In the genomic region with DNA sequence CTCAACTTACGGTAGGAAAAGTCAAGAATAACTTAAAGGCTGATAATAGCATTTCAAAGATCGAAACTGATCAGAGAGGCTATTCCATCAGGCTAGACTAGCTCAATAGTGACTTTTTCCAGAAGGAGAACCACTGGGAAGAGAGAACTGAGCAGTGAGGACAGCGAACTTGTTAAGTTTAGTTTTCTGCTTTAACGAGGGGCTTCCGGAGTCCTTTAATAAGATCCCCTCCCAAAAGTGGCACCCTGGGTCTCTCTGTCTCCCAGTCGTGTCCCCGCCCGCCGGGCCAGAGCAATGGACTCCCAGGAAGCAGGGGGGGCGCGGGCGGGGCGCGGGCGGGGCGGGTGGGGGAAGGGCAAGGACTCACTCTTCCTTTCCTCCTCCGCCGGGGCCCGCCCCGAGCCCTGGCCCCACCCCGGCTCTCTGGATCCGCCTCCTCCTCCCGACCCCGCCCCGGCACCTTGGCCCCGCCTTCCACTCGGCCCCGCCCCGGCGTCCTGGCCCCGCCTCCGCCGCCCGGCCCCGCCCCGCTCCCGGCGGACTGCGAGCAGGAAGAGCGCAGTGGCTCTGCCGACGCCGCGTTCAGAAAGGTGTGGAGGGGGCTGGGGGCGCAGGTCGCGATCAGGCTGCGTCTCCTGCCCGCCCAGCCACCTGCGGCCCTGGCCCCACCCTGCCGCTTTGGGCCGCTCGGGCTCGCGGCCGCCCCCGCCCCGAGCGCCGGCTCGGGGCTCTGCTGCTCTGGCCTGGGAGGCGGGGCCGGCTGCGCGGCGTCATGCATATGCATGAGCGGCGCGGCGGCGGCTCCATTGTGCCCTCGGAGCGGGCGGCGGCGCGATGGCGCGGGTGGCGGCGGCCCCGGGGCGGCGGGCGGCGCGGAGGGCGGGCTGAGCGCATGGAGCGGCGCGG, we compare ENCODE assay signal across 8 cellular contexts. TPM values are rescaled to one million over a fixed set of nuclear protein-coding genes. Genes with fewer than 3 reads are reported as not detected.
A peak's percentile ranks its signal among the peaks of the same experiment; 100 is the strongest.
DNase-seq lines count a peak whose midpoint lies in the region; ATAC-seq lines count a peak whose summit lies in the region.

A gene with protein sequence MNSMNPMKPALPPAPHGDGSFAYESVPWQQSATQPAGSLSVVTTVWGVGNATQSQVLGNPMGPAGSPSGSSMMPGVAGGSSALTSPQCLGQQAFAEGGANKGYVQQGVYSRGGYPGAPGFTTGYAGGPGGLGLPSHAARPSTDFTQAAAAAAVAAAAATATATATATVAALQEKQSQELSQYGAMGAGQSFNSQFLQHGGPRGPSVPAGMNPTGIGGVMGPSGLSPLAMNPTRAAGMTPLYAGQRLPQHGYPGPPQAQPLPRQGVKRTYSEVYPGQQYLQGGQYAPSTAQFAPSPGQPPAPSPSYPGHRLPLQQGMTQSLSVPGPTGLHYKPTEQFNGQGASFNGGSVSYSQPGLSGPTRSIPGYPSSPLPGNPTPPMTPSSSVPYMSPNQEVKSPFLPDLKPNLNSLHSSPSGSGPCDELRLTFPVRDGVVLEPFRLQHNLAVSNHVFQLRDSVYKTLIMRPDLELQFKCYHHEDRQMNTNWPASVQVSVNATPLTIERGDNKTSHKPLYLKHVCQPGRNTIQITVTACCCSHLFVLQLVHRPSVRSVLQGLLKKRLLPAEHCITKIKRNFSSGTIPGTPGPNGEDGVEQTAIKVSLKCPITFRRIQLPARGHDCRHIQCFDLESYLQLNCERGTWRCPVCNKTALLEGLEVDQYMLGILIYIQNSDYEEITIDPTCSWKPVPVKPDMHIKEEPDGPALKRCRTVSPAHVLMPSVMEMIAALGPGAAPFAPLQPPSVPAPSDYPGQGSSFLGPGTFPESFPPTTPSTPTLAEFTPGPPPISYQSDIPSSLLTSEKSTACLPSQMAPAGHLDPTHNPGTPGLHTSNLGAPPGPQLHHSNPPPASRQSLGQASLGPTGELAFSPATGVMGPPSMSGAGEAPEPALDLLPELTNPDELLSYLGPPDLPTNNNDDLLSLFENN (plus strand): TSS at position 806 of the 906 bp plus-strand sequence. CDS start 7,403 bp downstream, outside the sequence.

- peak within 1 kb of the TSS; percentile 89 for H3K4me3 ChIP-seq in HUES48 (ENCODE audit: low read depth, low read length)
- peak within 1 kb of the TSS; percentile 77 for H3K4me3 ChIP-seq in endocrine pancreas (ENCODE audit: control insufficient read depth, insufficient read depth, low read length)
- peak within 1 kb of the TSS; percentile 62 for H3K4me3 ChIP-seq in mesendoderm (ENCODE audit: low read length)

- H4K5ac ChIP-seq in mesendoderm (ENCODE audit: low read length), result no peak within 1 kb of the TSS

- H3K4me1 ChIP-seq in HUES48 (ENCODE audit: control insufficient read depth, insufficient read depth, low read length), result peaks cover 23% of the 10 kb centered on the region
- no peaks in the 10 kb centered on the region for H3K4me1 ChIP-seq in endocrine pancreas (ENCODE audit: control insufficient read depth, insufficient read depth, low read length)
- no peaks in the 10 kb centered on the region for H3K4me1 ChIP-seq in mesendoderm (ENCODE audit: control insufficient read depth, low read depth, low read length)

- peak; percentile 53 for ATAC-seq in GM21367 (IDR thresholded peaks at IDR 0.05; ENCODE audit: unreplicated experiment)

- H3K23ac ChIP-seq in mesendoderm (ENCODE audit: low read length), result peak within 1 kb of the TSS; percentile 94

- H4K8ac ChIP-seq in mesendoderm (ENCODE audit: low read depth, low read length), result no peak within 1 kb of the TSS

- H3K27ac ChIP-seq in HUES48 (ENCODE audit: low read depth, low read length) (peak within 1 kb of the TSS; percentile 91), mesendoderm (ENCODE audit: low read depth, low read length) (peak within 1 kb of the TSS; percentile 95)

- no peak within 1 kb of the TSS for H3K4ac ChIP-seq in mesendoderm (ENCODE audit: low read depth, low read length)

- peak within 1 kb of the TSS; percentile 95 for H3K56ac ChIP-seq in mesendoderm (ENCODE audit: low read length)

- H3K36me3 ChIP-seq in HUES48 (ENCODE audit: control insufficient read depth, insufficient read depth, low read length) (peaks cover 13% of the 10 kb centered on the region), endocrine pancreas (ENCODE audit: control insufficient read depth, insufficient read depth, low read length) (no peaks in the 10 kb centered on the region), mesendoderm (ENCODE audit: control insufficient read depth, insufficient read depth, low read length) (no peaks in the 10 kb centered on the region)

- WGBS in mesendoderm (ENCODE audit: extremely low coverage, insufficient coverage, low lambda C conversion rate), result no CpG with 5 or more reads among the region's 92 CpGs

- peak; percentile 98 for DNase-seq in COLO829 (ENCODE audit: low spot score)
- DNase-seq in NOMO-1 treated with dmso at 0.1 percent for 144 hours (lab: John Stamatoyannopoulos, UW; ENCODE audit: unreplicated experiment), result peak; percentile 52
- DNase-seq in activated CD8-positive, alpha-beta memory T cell treated with anti-CD3 and anti-CD28 coated beads, Interleukin-2, amount 50 U/mL, for 1 hour (ENCODE audit: extremely low read depth), result peak; percentile 73
- peak; percentile 90 for DNase-seq in mesendoderm
- DNase-seq in stimulated activated CD8-positive, alpha-beta memory T cell treated with anti-CD3 and anti-CD28 coated beads, Interleukin-12 subunit alpha, Interleukin-12 subunit beta, amount 100 ng/mL, for 4 hours (ENCODE audit: low read depth), result peak; percentile 87

- H3K79me1 ChIP-seq in mesendoderm (ENCODE audit: low read length), result peaks cover 18% of the 10 kb centered on the region

- H3K9ac ChIP-seq in HUES48 (ENCODE audit: low read depth, low read length) (peak within 1 kb of the TSS; percentile 85), endocrine pancreas (ENCODE audit: control insufficient read depth, insufficient read depth, low read length) (peak within 1 kb of the TSS; percentile 91), mesendoderm (ENCODE audit: low read length) (peak within 1 kb of the TSS; percentile 79)

- peaks cover 16% of the 10 kb centered on the region for H3K79me2 ChIP-seq in mesendoderm (ENCODE audit: control insufficient read depth, insufficient read depth, low read length)

- no peak within 1 kb of the TSS for H2BK15ac ChIP-seq in mesendoderm (replicated peaks; ENCODE audit: low read depth)

- H3K18ac ChIP-seq in mesendoderm (ENCODE audit: low read length), result peak within 1 kb of the TSS; percentile 88

- H3K4me2 ChIP-seq in mesendoderm (ENCODE audit: low read length), result peak within 1 kb of the TSS; percentile 89

- no peaks in the 10 kb centered on the region for H3K9me3 ChIP-seq in HUES48 (ENCODE audit: control insufficient read depth, insufficient read depth, low read length)
- no peaks in the 10 kb centered on the region for H3K9me3 ChIP-seq in endocrine pancreas (ENCODE audit: control insufficient read depth, low read length)

- H3K27me3 ChIP-seq in HUES48 (ENCODE audit: control insufficient read depth, insufficient read depth, low read length), result no peaks in the 10 kb centered on the region
- no peaks in the 10 kb centered on the region for H3K27me3 ChIP-seq in endocrine pancreas (ENCODE audit: control insufficient read depth, insufficient read depth, low read length)
- no peaks in the 10 kb centered on the region for H3K27me3 ChIP-seq in mesendoderm (ENCODE audit: insufficient read depth, low read length, poor library complexity)

- no peak within 1 kb of the TSS for H2AK5ac ChIP-seq in mesendoderm (ENCODE audit: low read length)

- no peak within 1 kb of the TSS for H2BK5ac ChIP-seq in mesendoderm (ENCODE audit: low read length)

- no peak within 1 kb of the TSS for H2BK120ac ChIP-seq in mesendoderm (ENCODE audit: low read depth, low read length)

RNA-seq across cellular contexts. Expression of the gene that starts here (rescaled TPM):
- 33.4 TPM for polyA plus RNA-seq in mesendoderm (2013, experiment 1 of 2)
- polyA plus RNA-seq in mesendoderm (2013, experiment 2 of 2), result 34.8 TPM

Comparison
In these comparisons a context has a peak if more than half of its experiments do, and no peak if none do; other contexts are left out.
1. Peak in every context shown above with its lines: DNase-seq, ATAC-seq, H3K4me3 ChIP-seq and H3K27ac ChIP-seq.